ENCODE assay signal across 19 cellular contexts in genomic region chr17:32429598-32429997, GRCh38.
"Had no signal": no experiment of that assay in that cellular context is flagged by ENCODE, and none has a peak within 500 bp of the region (broad histone marks: within the 10 kb centered on the region; RNA-seq: fewer than 3 reads in every experiment).

No MANE protein-coding gene starts in this region.

- H3K9me3 ChIP-seq: colonic mucosa, esophagus muscularis mucosa, gastroesophageal sphincter, lower lobe of right lung had no signal

- H3K27me3 ChIP-seq: colonic mucosa, esophagus muscularis mucosa, foreskin keratinocyte, gastroesophageal sphincter, heart right ventricle, left lung had no signal

- H3K4me1 Mint-ChIP-seq: mesothelial cell of epicardium, naive B cell had no signal

- H3K4me3 ChIP-seq: colonic mucosa, esophagus muscularis mucosa, gastroesophageal sphincter, heart right ventricle, left lung, lower lobe of right lung, mucosa of descending colon had no signal

- H3K27ac ChIP-seq: colonic mucosa, esophagus muscularis mucosa, foreskin keratinocyte, gastroesophageal sphincter, heart right ventricle, left lung, lower lobe of right lung had no signal

- H3K27me3 Mint-ChIP-seq: dendritic cell treated with granulocyte-macrophage colony-stimulating factor and Interleukin-4, amounts not matched to agents 40 ng/mL and 50 ng/mL, for 4 days; effector memory CD8-positive, alpha-beta T cell; naive B cell had no signal

- H3K36me3 Mint-ChIP-seq: mesothelial cell of epicardium had no signal

- ATAC-seq: effector memory CD8-positive, alpha-beta T cell; foreskin keratinocyte; gastroesophageal sphincter; left cardiac atrium; left lung; left ventricle myocardium superior; lower lobe of right lung; mucosa of descending colon had no signal

- H3K4me1 ChIP-seq: colonic mucosa, esophagus muscularis mucosa, foreskin keratinocyte, gastroesophageal sphincter, left lung, lower lobe of right lung had no signal

- H3K4me3 Mint-ChIP-seq: dendritic cell treated with granulocyte-macrophage colony-stimulating factor and Interleukin-4, amounts not matched to agents 40 ng/mL and 50 ng/mL, for 4 days; effector memory CD8-positive, alpha-beta T cell; mesothelial cell of epicardium; naive B cell had no signal

- DNase-seq: colonic mucosa; cortex of kidney; effector CD8-positive, alpha-beta T cell; effector memory CD8-positive, alpha-beta T cell; foreskin keratinocyte; head of caudate nucleus; heart right ventricle; hippocampal formation; left cardiac atrium; left lung; left ventricle myocardium superior; lower lobe of right lung; mesenchymal stem cell; mucosa of descending colon; naive B cell had no signal

- H3K27ac Mint-ChIP-seq: dendritic cell treated with granulocyte-macrophage colony-stimulating factor and Interleukin-4, amounts not matched to agents 40 ng/mL and 50 ng/mL, for 4 days; effector memory CD8-positive, alpha-beta T cell; mesothelial cell of epicardium; naive B cell had no signal

- H3K36me3 ChIP-seq: colonic mucosa, left lung, lower lobe of right lung had no signal
